In genomic region chr5:2756211-2756746, GRCh38 we compare ENCODE assay signal across 9 cellular contexts. TPM values are rescaled to one million over a fixed set of nuclear protein-coding genes. Genes with fewer than 3 reads are reported as not detected.
DNase-seq lines count a peak whose midpoint lies in the region; ATAC-seq and TF ChIP-seq lines count a peak whose summit lies in the region.
"Had no signal": no experiment of that assay in that cellular context is flagged by ENCODE, and none has a peak within 500 bp of the region (broad histone marks: within the 10 kb centered on the region; RNA-seq: fewer than 3 reads in every experiment).

No MANE protein-coding gene starts in this region.

- ATAC-seq in heart left ventricle (no peak), HG03280 (IDR thresholded peaks at IDR 0.05; ENCODE audit: unreplicated experiment) (no peak), HG02938 (IDR thresholded peaks at IDR 0.05; ENCODE audit: unreplicated experiment) (no peak)
- ATAC-seq: esophagus mucosa had no signal

- H3K27me3 ChIP-seq in heart left ventricle (peaks cover 27 to 95% (median 86%) of the 10 kb centered on the region in 9 donors), mesendoderm (ENCODE audit: insufficient read depth, low read length, poor library complexity) (peaks cover 28% of the 10 kb centered on the region), vagina (peaks cover 6% of the 10 kb centered on the region)

- no peak overlapping the region for H4K8ac ChIP-seq in mesendoderm (ENCODE audit: low read depth, low read length)

- no peaks in the 10 kb centered on the region for H3K9me3 ChIP-seq in heart left ventricle
- no peaks in the 10 kb centered on the region for H3K9me3 ChIP-seq in vagina

- H3K4me3 ChIP-seq in heart left ventricle: peak overlapping the region; percentile 11 to 51 (median 41)
- peak overlapping the region; percentile 65 for H3K4me3 ChIP-seq in coronary artery
- peak overlapping the region; percentile 66 for H3K4me3 ChIP-seq in mesendoderm (ENCODE audit: low read length)
- H3K4me3 ChIP-seq in vagina: peak overlapping the region; percentile 29 to 32

- H3K56ac ChIP-seq in mesendoderm (ENCODE audit: low read length): peak overlapping the region; percentile 87

- H3K4me2 ChIP-seq in mesendoderm (ENCODE audit: low read length): peak overlapping the region; percentile 70

- TF ChIP-seq CTCF in heart left ventricle (IDR thresholded peaks at IDR 0.05) (no peak), coronary artery (IDR thresholded peaks at IDR 0.05) (no peak), vagina (IDR thresholded peaks at IDR 0.05) (no peak)

- H2BK120ac ChIP-seq in mesendoderm (ENCODE audit: low read depth, low read length): no peak overlapping the region

- H3K4me1 ChIP-seq in heart left ventricle (peaks cover 0 to 39% (median 11%) of the 10 kb centered on the region in 12 donors), mesendoderm (ENCODE audit: control insufficient read depth, low read depth, low read length) (no peaks in the 10 kb centered on the region), vagina (peaks cover 45% of the 10 kb centered on the region)

- no peak overlapping the region for H2BK5ac ChIP-seq in mesendoderm (ENCODE audit: low read length)

- H2BK15ac ChIP-seq in mesendoderm (replicated peaks; ENCODE audit: low read depth): no peak overlapping the region

- intact Hi-C loops in heart left ventricle (cut with DNase I): loop anchor here in 3 of 10 donors (10.0 kb wide), 2 partner anchors 839 to 849 kb away; partner anchors contain the start of gene IRX1 (in 1 of the 3)
- intact Hi-C loops in cardiac septum (cut with DNase I): no loop called here
- intact Hi-C loops in vagina (cut with DNase I): no loop called here

- TF ChIP-seq POLR2A in heart left ventricle (IDR thresholded peaks at IDR 0.05): no peak
- no peak for TF ChIP-seq POLR2A in vagina (IDR thresholded peaks at IDR 0.05)

- no peaks in the 10 kb centered on the region for H3K79me1 ChIP-seq in mesendoderm (ENCODE audit: low read length)

- H3K18ac ChIP-seq in mesendoderm (ENCODE audit: low read length): peak overlapping the region; percentile 69

- H3K27ac ChIP-seq in heart left ventricle: peak overlapping the region in 1 of 12 donors; percentile 49
- H3K27ac ChIP-seq in coronary artery: no peak overlapping the region
- no peak overlapping the region for H3K27ac ChIP-seq in mesendoderm (ENCODE audit: low read depth, low read length)
- no peak overlapping the region for H3K27ac ChIP-seq in vagina

- no peak overlapping the region for H3K23ac ChIP-seq in mesendoderm (ENCODE audit: low read length)

- 1 to 2% (median 1%) methylated on average over 39 to 43 of the region's 43 CpGs for WGBS in heart left ventricle, 4 donors
- WGBS in mesendoderm (ENCODE audit: extremely low coverage, insufficient coverage, low lambda C conversion rate): no CpG with 5 or more reads among the region's 43 CpGs

- no peak overlapping the region for H2AK5ac ChIP-seq in mesendoderm (ENCODE audit: low read length)

- no peaks in the 10 kb centered on the region for H3K79me2 ChIP-seq in mesendoderm (ENCODE audit: control insufficient read depth, insufficient read depth, low read length)

- no peak for DNase-seq in heart left ventricle
- no peak for DNase-seq in cardiac septum (ENCODE audit: low spot score)
- DNase-seq in coronary artery (ENCODE audit: low spot score): peak; percentile 55
- peak; percentile 96 for DNase-seq in mesendoderm
- DNase-seq in vagina (ENCODE audit: extremely low spot score in 2 of 2): no peak
- DNase-seq in NCI-H2029 treated with DMSO at 0.1 percent for 48 hours (lab: John Stamatoyannopoulos, UW): no peak

- peak overlapping the region; percentile 71 for H3K9ac ChIP-seq in mesendoderm (ENCODE audit: low read length)

- H3K36me3 ChIP-seq in heart left ventricle (no peaks in the 10 kb centered on the region), mesendoderm (ENCODE audit: control insufficient read depth, insufficient read depth, low read length) (no peaks in the 10 kb centered on the region), vagina (no peaks in the 10 kb centered on the region)

- H3K4ac ChIP-seq in mesendoderm (ENCODE audit: low read depth, low read length): no peak overlapping the region

- H4K5ac ChIP-seq in mesendoderm (ENCODE audit: low read length): no peak overlapping the region

RNA-seq across cellular contexts. Expression of gene IRX2, which starts 4.8 kb away (rescaled TPM):
- total RNA-seq in heart left ventricle (1 to 10 TPM in 2 of 9 donors, under 1 TPM in 7; 0.17 to 3.7 (median 0.56) TPM), cardiac septum (3.2 TPM), vagina (3.7 TPM)
- 1 to 10 TPM; 1.3 to 2.7 TPM for polyA plus RNA-seq in heart left ventricle
- 9.4 TPM for polyA plus RNA-seq in mesendoderm (2013, experiment 1 of 2)
- 10.5 TPM for polyA plus RNA-seq in mesendoderm (2013, experiment 2 of 2)

Comparison
In these comparisons a context has a peak if more than half of its experiments do, and no peak if none do; other contexts are left out.
1. DNase-seq: peak in coronary artery (single experiment) and mesendoderm (single experiment); none in heart left ventricle (0 of 5), cardiac septum (single experiment), vagina (0 of 2) and NCI-H2029 treated with DMSO at 0.1 percent for 48 hours (single experiment).
2. Peak in every context shown above with its lines, with median percentiles within 50 percentile points of each other: H3K4me3 ChIP-seq.